Comparison of ENCODE assay signal across 3 cellular contexts in the genomic region with DNA sequence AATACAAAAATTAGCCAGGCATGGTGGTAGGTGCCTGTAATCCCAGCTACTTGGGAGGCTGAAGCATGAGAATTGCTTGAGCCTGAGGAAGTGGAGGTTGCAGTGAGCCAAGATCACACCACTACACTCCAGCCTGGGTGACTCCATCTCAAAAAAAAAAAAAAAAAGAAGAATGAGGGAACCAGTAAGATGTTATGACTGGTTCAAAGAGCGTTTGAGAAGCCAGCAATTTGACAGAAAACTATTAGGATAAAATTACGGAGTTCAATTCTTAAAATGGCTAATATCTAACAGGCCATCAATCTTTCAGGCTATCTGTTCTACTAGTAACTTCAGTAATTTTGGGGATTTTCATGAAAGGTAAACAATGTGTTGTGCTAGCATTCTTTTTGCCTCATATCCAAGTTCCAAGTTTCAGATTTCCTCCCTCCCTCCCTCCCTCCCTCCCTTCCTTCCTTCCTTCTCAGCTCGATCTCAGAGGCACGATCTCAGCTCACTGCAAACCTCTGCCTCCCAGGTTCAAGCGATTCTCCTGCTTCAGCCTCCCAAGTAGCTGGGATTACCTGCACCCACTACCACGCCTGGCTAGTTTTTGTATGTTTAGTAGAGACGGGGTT. TPM values are rescaled to one million over a fixed set of nuclear protein-coding genes. Genes with fewer than 3 reads are reported as not detected.
"Had no signal": no experiment of that assay in that cellular context is flagged by ENCODE, and none has a peak within 500 bp of the region (broad histone marks: within the 10 kb centered on the region; RNA-seq: fewer than 3 reads in every experiment).

No MANE protein-coding gene starts in this region.

RNA-seq across cellular contexts. Expression of gene RAB44, which starts 7.4 kb away (rescaled TPM):
- total RNA-seq: LHCN-M2, M059J, NCI-H460 had no signal
